Comparison of ENCODE assay signal across 8 cellular contexts in the genomic region with DNA sequence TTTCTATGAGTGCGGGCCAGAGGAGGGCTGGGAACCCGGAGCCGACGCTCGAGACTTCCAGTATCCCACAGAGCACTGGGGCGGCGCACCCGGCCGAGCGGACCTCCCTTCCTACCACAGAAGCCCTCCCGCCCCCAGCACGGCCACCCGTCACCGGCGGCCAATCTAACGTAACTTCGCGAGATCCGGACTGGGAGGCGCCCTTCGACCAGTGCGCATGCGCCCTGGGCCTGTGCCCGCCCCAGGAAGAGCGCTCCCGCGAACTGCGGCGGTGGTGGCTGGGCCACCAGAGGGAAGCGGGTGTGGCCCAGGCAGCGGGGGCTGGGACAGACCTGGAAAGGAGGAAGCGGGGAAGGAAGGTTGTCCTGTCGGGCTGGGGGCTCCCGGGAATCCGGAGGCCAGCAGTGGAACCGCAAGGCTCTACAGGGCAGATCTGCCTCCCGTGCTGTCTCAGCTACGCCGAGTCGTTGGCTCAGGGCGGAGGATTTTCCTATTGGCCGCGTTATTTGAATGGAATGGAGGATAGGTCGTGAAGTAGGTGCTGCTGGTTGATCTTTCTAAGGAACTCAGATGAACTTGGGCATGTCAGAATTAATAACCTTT. TPM values are rescaled to one million over a fixed set of nuclear protein-coding genes. Genes with fewer than 3 reads are reported as not detected.
A peak's percentile ranks its signal among the peaks of the same experiment; 100 is the strongest.
DNase-seq lines count a peak whose midpoint lies in the region; ATAC-seq and TF ChIP-seq lines count a peak whose summit lies in the region.

PPP1R12A (minus strand) TSS at position 77 of the 603 bp plus-strand sequence. CDS start 166 bp downstream, outside the sequence.

- no peaks in the 10 kb centered on the region for H3K27me3 Mint-ChIP-seq in activated CD4-positive, alpha-beta T cell treated with anti-CD3 and anti-CD28 coated beads, Interleukin-2, amount 10 ng/mL, durations not matched to agents 24 days and 14 days

- peak; percentile 89 for ATAC-seq in HG03460 (IDR thresholded peaks at IDR 0.05; ENCODE audit: unreplicated experiment)
- ATAC-seq in left colon, result peak; percentile 93

- CTCF ChIA-PET in BJ (lab: Yijun Ruan, JAX), result interaction anchor here (0.7 to 1.2 kb wide), 2 partner anchors 10 to 252 kb away, joined by 3 to 4 read pairs; no protein-coding TSS in a partner anchor

- H3K27ac ChIP-seq in coronary artery, result peak within 1 kb of the TSS; percentile 99 to 100

- no peaks in the 10 kb centered on the region for H3K36me3 ChIP-seq in BJ (ENCODE audit: control insufficient read depth, insufficient read depth, low read length)

- peak within 1 kb of the TSS; percentile 100 for H3K4me3 ChIP-seq in BJ (ENCODE audit: low read depth, low read length)
- peak within 1 kb of the TSS; percentile 98 for H3K4me3 ChIP-seq in coronary artery

- intact Hi-C loops in activated CD4-positive, alpha-beta T cell treated with anti-CD3 and anti-CD28 coated beads, Interleukin-2, amount 10 ng/mL, durations not matched to agents 24 days and 14 days (cut with micrococcal nuclease), result loop anchor here (1.0 to 10.0 kb wide), 3 partner anchors 48 to 251 kb away; partner anchors contain the start of gene PAWR
- intact Hi-C loops in left colon (cut with DNase I, micrococcal nuclease), result loop anchor here in 1 of 2 donors (10.0 kb wide), 1 partner anchor 250 kb away; no protein-coding TSS in a partner anchor

- H3K27me3 ChIP-seq in BJ (ENCODE audit: control insufficient read depth, insufficient read depth, low read length), result no peaks in the 10 kb centered on the region

- peak within 1 kb of the TSS; percentile 94 for H3K27ac Mint-ChIP-seq in activated CD4-positive, alpha-beta T cell treated with anti-CD3 and anti-CD28 coated beads, Interleukin-2, amount 10 ng/mL, durations not matched to agents 24 days and 14 days

- peaks cover 5% of the 10 kb centered on the region for H3K36me3 Mint-ChIP-seq in activated CD4-positive, alpha-beta T cell treated with anti-CD3 and anti-CD28 coated beads, Interleukin-2, amount 10 ng/mL, durations not matched to agents 24 days and 14 days (ENCODE audit: low read depth)

- POLR2A ChIA-PET in BJ (lab: Charles Lee), result no interaction called here

- peak; percentile 82 for DNase-seq in BJ (ENCODE audit: low read depth)
- peak; percentile 45 for DNase-seq in GM19240 (ENCODE audit: insufficient read length, low spot score)
- DNase-seq in NCI-H526 (lab: John Stamatoyannopoulos, UW), result peak; percentile 93 to 98
- DNase-seq in activated CD4-positive, alpha-beta T cell treated with anti-CD3 and anti-CD28 coated beads, Interleukin-2, amount 10 ng/mL, durations not matched to agents 24 days and 14 days, result peak; percentile 98
- DNase-seq in coronary artery (ENCODE audit: low spot score), result peak; percentile 98
- peak; percentile 96 to 98 for DNase-seq in left colon
- peak; percentile 95 for DNase-seq in stimulated activated CD4-positive, alpha-beta T cell treated with anti-CD3 and anti-CD28 coated beads, Interleukin-1b, Interleukin-23, amount 100 ng/mL, for 48 hours

- H3K4me3 Mint-ChIP-seq in activated CD4-positive, alpha-beta T cell treated with anti-CD3 and anti-CD28 coated beads, Interleukin-2, amount 10 ng/mL, durations not matched to agents 24 days and 14 days, result peak within 1 kb of the TSS; percentile 89

- peaks cover 31% of the 10 kb centered on the region for H3K4me1 Mint-ChIP-seq in activated CD4-positive, alpha-beta T cell treated with anti-CD3 and anti-CD28 coated beads, Interleukin-2, amount 10 ng/mL, durations not matched to agents 24 days and 14 days

- TF ChIP-seq CTCF in BJ (IDR thresholded peaks at IDR 0.05; ENCODE audit: insufficient read depth, low read depth, low read length) (peak; percentile 22; the same call in 1 of the 2 replicates), coronary artery (IDR thresholded peaks at IDR 0.05) (no peak)

- H3K9me3 Mint-ChIP-seq in activated CD4-positive, alpha-beta T cell treated with anti-CD3 and anti-CD28 coated beads, Interleukin-2, amount 10 ng/mL, durations not matched to agents 24 days and 14 days, result no peaks in the 10 kb centered on the region

RNA-seq across cellular contexts. Expression of gene PPP1R12A, which starts in this region (rescaled TPM):
- 52.4 and 71.9 TPM in 2 replicates for polyA plus RNA-seq in BJ (2011; rRNA removed)
- polyA minus RNA-seq in BJ (2011; rRNA and poly(A)+ RNA removed), result 70.8 and 91.7 TPM in 2 replicates
- 78.9 and 84.8 TPM in 2 replicates for total RNA-seq in activated CD4-positive, alpha-beta T cell treated with anti-CD3 and anti-CD28 coated beads, Interleukin-2, amount 10 ng/mL, durations not matched to agents 24 days and 14 days
- 10 to 100 TPM; 61.4 to 87.6 TPM for total RNA-seq in left colon

Comparison
In these comparisons a context has a peak if more than half of its experiments do, and no peak if none do; other contexts are left out.
1. Peak in every context shown above with its lines: DNase-seq, ATAC-seq, H3K4me3 ChIP-seq and H3K27ac ChIP-seq.
2. DNase-seq: peak in every context shown above with its lines; median percentile 98 in activated CD4-positive, alpha-beta T cell treated with anti-CD3 and anti-CD28 coated beads, Interleukin-2, amount 10 ng/mL, durations not matched to agents 24 days and 14 days; 98 in coronary artery; 97 in left colon; 96 in NCI-H526; 95 in stimulated activated CD4-positive, alpha-beta T cell treated with anti-CD3 and anti-CD28 coated beads, Interleukin-1b, Interleukin-23, amount 100 ng/mL, for 48 hours; 82 in BJ; 45 in GM19240.